ENCODE assay signal across 7 cellular contexts in genomic region chr12:9510387-9511011, GRCh38.
DNase-seq lines count a peak whose midpoint lies in the region; ATAC-seq and TF ChIP-seq lines count a peak whose summit lies in the region.
"Not testable (repeated sequence)": the region's sequence is repeated elsewhere in the genome, so short reads cannot be mapped to it uniquely, and the experiment has no call there.

No MANE protein-coding gene starts in this region.

- TF ChIP-seq CTCF in CD4-positive, alpha-beta T cell (IDR thresholded peaks at IDR 0.05); GM06990 (IDR thresholded peaks at IDR 0.05; ENCODE audit: insufficient read depth, low read length, poor library complexity, severe bottlenecking); KMS-11 (conservative IDR thresholded peaks at IDR 0.05; ENCODE audit: low read depth, low read length); OCI-LY7 (conservative IDR thresholded peaks at IDR 0.05; ENCODE audit: low read length); type B pancreatic cell (conservative IDR thresholded peaks at IDR 0.05): not testable (repeated sequence)

- H3K4me3 ChIP-seq in GM06990 (replicated peaks; ENCODE audit: low read depth, low read length); KMS-11 (IDR thresholded peaks at IDR 0.05; ENCODE audit: insufficient read depth, low read depth, low read length): not testable (repeated sequence)
- H3K4me3 ChIP-seq in OCI-LY7 (ENCODE audit: low read depth, low read length, poor library complexity, severe bottlenecking) = peak overlapping the region; percentile 34

- H4K20me1 ChIP-seq in KMS-11 (ENCODE audit: insufficient read depth); OCI-LY7 (ENCODE audit: insufficient read depth, low read length): not testable (repeated sequence)

- not testable (repeated sequence) for H3K27ac ChIP-seq in CD4-positive, alpha-beta T cell (ENCODE audit: low read depth, low read length)
- H3K27ac ChIP-seq in KMS-11 (peak overlapping the region; percentile 56), OCI-LY7 (ENCODE audit: low read depth, low read length, poor library complexity, severe bottlenecking) (peak overlapping the region; percentile 91)

- H3K9ac ChIP-seq in KMS-11 = not testable (repeated sequence)

- H3K9me3 ChIP-seq in CD4-positive, alpha-beta T cell (ENCODE audit: control insufficient read depth, low read length); OCI-LY7 (ENCODE audit: low read length): not testable (repeated sequence)

- H3K9me2 ChIP-seq in OCI-LY7 (ENCODE audit: insufficient read depth, low read length) = not testable (repeated sequence)

- not testable (repeated sequence) for H3K36me3 ChIP-seq in GM06990 (ENCODE audit: control insufficient read depth, insufficient read depth, low read length); KMS-11 (ENCODE audit: insufficient read depth); OCI-LY7 (ENCODE audit: insufficient read depth, low read length)

- peaks cover 12% of the 10 kb centered on the region for H3K4me1 Mint-ChIP-seq in CD4-positive, alpha-beta T cell (ENCODE audit: low read depth)
- H3K4me1 Mint-ChIP-seq in activated T-helper 17 cell treated with anti-CD3 and anti-CD28 coated beads, Interleukin-2, amount 50 U/mL, for 72 hours; type B pancreatic cell (ENCODE audit: unreplicated experiment): not testable (repeated sequence)

- intact Hi-C loops in CD4-positive, alpha-beta T cell (cut with DNase I, micrococcal nuclease) = not testable (repeated sequence)
- intact Hi-C loops in OCI-LY7 (cut with micrococcal nuclease; ENCODE audit: unreplicated experiment) = loop anchor here (2.0 kb wide), 1 partner anchor 106 kb away; no protein-coding TSS in a partner anchor

- not testable (repeated sequence) for H3K27me3 ChIP-seq in CD4-positive, alpha-beta T cell (ENCODE audit: control insufficient read depth, insufficient read depth, low read length); GM06990 (replicated peaks; ENCODE audit: control insufficient read depth, insufficient read depth, low read length); KMS-11 (ENCODE audit: insufficient read depth, low read depth)

- H3K4me2 ChIP-seq in KMS-11 (peak overlapping the region; percentile 45; the same call in 1 of the 2 replicates), OCI-LY7 (ENCODE audit: low read length) (peak overlapping the region; percentile 69)

- CTCF ChIA-PET in CD4-positive, alpha-beta T cell (lab: Charles Lee); OCI-LY7 (lab: Charles Lee; ENCODE audit: unreplicated experiment): not testable (repeated sequence)

- ATAC-seq in CD4-positive, alpha-beta T cell (ENCODE audit: poor library complexity) = peak; percentile 74
- ATAC-seq in activated T-helper 17 cell treated with anti-CD3 and anti-CD28 coated beads, Interleukin-2, amount 50 U/mL, for 72 hours (replicated peaks) = not testable (repeated sequence)

- not testable (repeated sequence) for BruUV-seq in OCI-LY7 (replicated peaks; lab: Mats Ljungman, UMichigan)

- H3K27ac Mint-ChIP-seq in CD4-positive, alpha-beta T cell = peak overlapping the region; percentile 45
- H3K27ac Mint-ChIP-seq in activated T-helper 17 cell treated with anti-CD3 and anti-CD28 coated beads, Interleukin-2, amount 50 U/mL, for 72 hours = peak overlapping the region; percentile 20
- peak overlapping the region; percentile 86 for H3K27ac Mint-ChIP-seq in type B pancreatic cell

- peak in 1 of 10 experiments; percentile 4 for DNase-seq in CD4-positive, alpha-beta T cell
- DNase-seq in GM06990 (ENCODE audit: extremely low read depth, insufficient read length) (peak; percentile 5), OCI-LY7 (ENCODE audit: low spot score) (peak; percentile 59), midbrain (lab: John Stamatoyannopoulos, UW) (peak; percentile 30)
- DNase-seq in type B pancreatic cell (ENCODE audit: extremely low spot score, unreplicated experiment) = not testable (repeated sequence)

- H2AFZ ChIP-seq in KMS-11 (ENCODE audit: low read depth) = peak overlapping the region; percentile 18; the same call in 1 of the 2 replicates
- H2AFZ ChIP-seq in OCI-LY7 (ENCODE audit: low read length) = peak overlapping the region; percentile 94

- not testable (repeated sequence) for H3K9me3 Mint-ChIP-seq in CD4-positive, alpha-beta T cell; activated T-helper 17 cell treated with anti-CD3 and anti-CD28 coated beads, Interleukin-2, amount 50 U/mL, for 72 hours; type B pancreatic cell

- H3K4me3 Mint-ChIP-seq in CD4-positive, alpha-beta T cell; activated T-helper 17 cell treated with anti-CD3 and anti-CD28 coated beads, Interleukin-2, amount 50 U/mL, for 72 hours; type B pancreatic cell: not testable (repeated sequence)

- POLR2A ChIA-PET in CD4-positive, alpha-beta T cell (lab: Charles Lee) = not testable (repeated sequence)
- POLR2A ChIA-PET in OCI-LY7 (lab: Charles Lee) = interaction anchor here (1.2 kb wide), 1 partner anchor 9 kb away, joined by 4 read pairs; no protein-coding TSS in a partner anchor

- H3K36me3 Mint-ChIP-seq in CD4-positive, alpha-beta T cell (ENCODE audit: low read depth); activated T-helper 17 cell treated with anti-CD3 and anti-CD28 coated beads, Interleukin-2, amount 50 U/mL, for 72 hours (ENCODE audit: low read depth); type B pancreatic cell: not testable (repeated sequence)

- peaks cover 20% of the 10 kb centered on the region for H3K4me1 ChIP-seq in KMS-11 (ENCODE audit: low read depth, poor library complexity, severe bottlenecking)
- peaks cover 39% of the 10 kb centered on the region for H3K4me1 ChIP-seq in OCI-LY7 (ENCODE audit: insufficient read depth, low read length, poor library complexity, severe bottlenecking)

- not testable (repeated sequence) for H3K27me3 Mint-ChIP-seq in CD4-positive, alpha-beta T cell; activated T-helper 17 cell treated with anti-CD3 and anti-CD28 coated beads, Interleukin-2, amount 50 U/mL, for 72 hours; type B pancreatic cell

- not testable (repeated sequence) for H3K79me2 ChIP-seq in KMS-11 (ENCODE audit: insufficient read depth, low read depth); OCI-LY7 (ENCODE audit: insufficient read depth, low read depth, low read length)

Comparison
In these comparisons a context has a peak if more than half of its experiments do, and no peak if none do; other contexts are left out.
1. H3K27ac Mint-ChIP-seq: peak in every context shown above with its lines; median percentile 86 in type B pancreatic cell; 45 in CD4-positive, alpha-beta T cell; 20 in activated T-helper 17 cell treated with anti-CD3 and anti-CD28 coated beads, Interleukin-2, amount 50 U/mL, for 72 hours.